ENCODE assay signal across 14 cellular contexts in genomic region chr17:64157669-64158180, GRCh38.
"Had no signal": no experiment of that assay in that cellular context is flagged by ENCODE, and none has a peak within 500 bp of the region (broad histone marks: within the 10 kb centered on the region; RNA-seq: fewer than 3 reads in every experiment).

No MANE protein-coding gene starts in this region.

- H3K4me1 Mint-ChIP-seq: activated naive CD8-positive, alpha-beta T cell treated with anti-CD3 and anti-CD28 coated beads, Interleukin-2, amount 10 ng/mL, durations not matched to agents 7 days and 5 days; stimulated activated effector memory CD8-positive, alpha-beta T cell treated with anti-CD3 and anti-CD28 coated beads, Interleukin-12 subunit alpha, Interleukin-12 subunit beta, amount 100 ng/mL, for 72 hours had no signal

- H3K27me3 Mint-ChIP-seq: activated naive CD8-positive, alpha-beta T cell treated with anti-CD3 and anti-CD28 coated beads, Interleukin-2, amount 10 ng/mL, durations not matched to agents 7 days and 5 days; naive thymus-derived CD8-positive, alpha-beta T cell; T-helper 17 cell had no signal

- H3K27ac ChIP-seq: foreskin keratinocyte, upper lobe of right lung had no signal

- DNase-seq: activated CD4-positive, alpha-beta T cell treated with anti-CD3 and anti-CD28 coated beads, Interleukin-2, amount 50 U/mL, for 1 hour; activated CD4-positive, CD25-positive, alpha-beta regulatory T cell; activated gamma-delta T cell treated with Interleukin-2 at 50 U/mL for 16 hours; activated naive CD8-positive, alpha-beta T cell treated with anti-CD3 and anti-CD28 coated beads, Interleukin-2, amount 10 ng/mL, durations not matched to agents 7 days and 5 days; activated T-cell treated with anti-CD3 and anti-CD28 coated beads, Interleukin-2, amount 50 U/mL, for 48 hours; aorta; foreskin keratinocyte; naive thymus-derived CD8-positive, alpha-beta T cell; occipital lobe; SHP77 treated with DMSO at 0.1 percent for 48 hours; T-helper 17 cell; upper lobe of right lung had no signal

- ATAC-seq: foreskin keratinocyte; naive thymus-derived CD8-positive, alpha-beta T cell; stimulated activated effector memory CD8-positive, alpha-beta T cell treated with anti-CD3 and anti-CD28 coated beads, Interleukin-12 subunit alpha, Interleukin-12 subunit beta, amount 100 ng/mL, for 72 hours; T-helper 17 cell; upper lobe of right lung had no signal

- H3K27me3 ChIP-seq: foreskin keratinocyte, upper lobe of right lung had no signal

- H3K4me3 Mint-ChIP-seq: activated naive CD8-positive, alpha-beta T cell treated with anti-CD3 and anti-CD28 coated beads, Interleukin-2, amount 10 ng/mL, durations not matched to agents 7 days and 5 days; naive thymus-derived CD8-positive, alpha-beta T cell; stimulated activated effector memory CD8-positive, alpha-beta T cell treated with anti-CD3 and anti-CD28 coated beads, Interleukin-12 subunit alpha, Interleukin-12 subunit beta, amount 100 ng/mL, for 72 hours; T-helper 17 cell had no signal

- H3K27ac Mint-ChIP-seq: activated naive CD8-positive, alpha-beta T cell treated with anti-CD3 and anti-CD28 coated beads, Interleukin-2, amount 10 ng/mL, durations not matched to agents 7 days and 5 days; stimulated activated effector memory CD8-positive, alpha-beta T cell treated with anti-CD3 and anti-CD28 coated beads, Interleukin-12 subunit alpha, Interleukin-12 subunit beta, amount 100 ng/mL, for 72 hours; T-helper 17 cell had no signal

- H3K9me3 Mint-ChIP-seq: activated naive CD8-positive, alpha-beta T cell treated with anti-CD3 and anti-CD28 coated beads, Interleukin-2, amount 10 ng/mL, durations not matched to agents 7 days and 5 days; naive thymus-derived CD8-positive, alpha-beta T cell; stimulated activated effector memory CD8-positive, alpha-beta T cell treated with anti-CD3 and anti-CD28 coated beads, Interleukin-12 subunit alpha, Interleukin-12 subunit beta, amount 100 ng/mL, for 72 hours had no signal

- H3K4me3 ChIP-seq: lung, upper lobe of right lung had no signal

- H3K9me3 ChIP-seq: upper lobe of right lung had no signal
